8 cellular contexts compared by ENCODE assay signal in the genomic region with DNA sequence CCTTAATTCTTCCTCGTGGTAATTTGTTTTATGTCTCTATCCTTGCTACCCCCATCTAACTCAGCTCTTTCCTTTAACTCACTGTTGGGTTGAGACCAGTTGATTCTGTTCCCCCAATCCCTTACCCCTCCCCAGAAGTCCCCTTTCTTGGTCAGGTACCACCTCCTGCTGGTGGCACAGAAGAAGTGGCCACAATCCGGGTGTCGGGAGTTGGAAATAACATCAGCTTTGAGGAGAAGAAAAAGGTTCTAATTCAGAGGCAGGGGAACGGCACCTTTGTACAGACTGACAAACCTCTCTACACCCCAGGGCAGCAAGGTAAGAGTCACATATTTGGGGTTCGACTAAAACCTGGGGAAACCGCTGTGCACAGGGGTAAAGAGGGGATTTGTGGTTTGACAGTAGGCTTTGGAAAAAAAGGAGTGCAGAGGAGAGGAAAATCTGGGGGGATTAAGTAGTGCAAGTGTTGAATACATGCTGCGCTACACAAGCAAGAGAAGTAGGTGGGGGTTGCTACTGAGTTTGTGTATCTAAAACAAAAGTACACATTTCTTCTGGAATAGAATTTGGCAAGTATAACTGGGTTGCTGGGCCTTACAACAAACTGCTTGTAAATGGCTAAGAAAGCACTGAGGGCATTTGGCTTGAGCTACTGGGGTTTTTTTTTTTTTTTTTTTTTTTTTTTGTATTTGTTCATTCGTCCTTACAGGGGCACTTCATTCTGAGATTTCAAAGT. TPM values are rescaled to one million over a fixed set of nuclear protein-coding genes. Genes with fewer than 3 reads are reported as not detected.
DNase-seq lines count a peak whose midpoint lies in the region; ATAC-seq and TF ChIP-seq lines count a peak whose summit lies in the region.

No MANE protein-coding gene starts in this region.

- 7 to 24% methylated on average over 3 to 6 of the region's 8 CpGs for WGBS in gastroesophageal sphincter (ENCODE audit: low coverage in 1 of 2), 2 donors
- 41 to 60% methylated on average over 8 of the region's 8 CpGs for WGBS in sigmoid colon, 2 donors

- H3K27me3 ChIP-seq in gastroesophageal sphincter (no peaks in the 10 kb centered on the region), sigmoid colon (no peaks in the 10 kb centered on the region)

- intact Hi-C loops in sigmoid colon (cut with DNase I) = loop anchor here (1.0 kb wide), 1 partner anchor 141 kb away; no protein-coding TSS in a partner anchor

- no peak overlapping the region for H3K4me3 Mint-ChIP-seq in activated naive CD8-positive, alpha-beta T cell treated with anti-CD3 and anti-CD28 coated beads for 36 hours

- H3K9me3 Mint-ChIP-seq in activated naive CD8-positive, alpha-beta T cell treated with anti-CD3 and anti-CD28 coated beads for 36 hours = peaks cover 6% of the 10 kb centered on the region

- TF ChIP-seq CTCF in GM12875 (IDR thresholded peaks at IDR 0.05; ENCODE audit: borderline replicate concordance, insufficient read depth, low read depth, low read length) (peak; percentile 45; the same call in 1 of the 2 replicates), gastroesophageal sphincter (IDR thresholded peaks at IDR 0.05) (peak; percentile 44 to 75 (median 70)), sigmoid colon (IDR thresholded peaks at IDR 0.05) (peak; percentile 51 to 83 (median 62))

- peaks cover 4% of the 10 kb centered on the region for H3K4me1 Mint-ChIP-seq in activated naive CD8-positive, alpha-beta T cell treated with anti-CD3 and anti-CD28 coated beads for 36 hours

- H3K36me3 ChIP-seq in gastroesophageal sphincter = no peaks in the 10 kb centered on the region
- H3K36me3 ChIP-seq in sigmoid colon = no peaks in the 10 kb centered on the region

- peak; percentile 60 for ATAC-seq in gastroesophageal sphincter

- no peak for TF ChIP-seq EP300 in gastroesophageal sphincter (IDR thresholded peaks at IDR 0.05)
- no peak for TF ChIP-seq EP300 in sigmoid colon (IDR thresholded peaks at IDR 0.05)

- DNase-seq in SK-MEL-5 (ENCODE audit: low read depth, low spot score) (peak; percentile 79), sigmoid colon (no peak), NCI-H2029 (lab: John Stamatoyannopoulos, UW) (no peak), DMS114 treated with DMSO at 0.1 percent for 48 hours (lab: John Stamatoyannopoulos, UW; ENCODE audit: unreplicated experiment) (no peak), SW480 (ENCODE audit: low spot score) (no peak)
- DNase-seq in activated naive CD8-positive, alpha-beta T cell treated with anti-CD3 and anti-CD28 coated beads for 36 hours = no peak

- H3K4me1 ChIP-seq in gastroesophageal sphincter = peaks cover 0 to 8% (median 0%) of the 10 kb centered on the region in 3 donors
- peaks cover 0 to 12% (median 4%) of the 10 kb centered on the region in 4 donors for H3K4me1 ChIP-seq in sigmoid colon

- in situ Hi-C loops in SK-MEL-5 (cut with HindIII; ENCODE audit: low pct_unique_long_range_greater_than_20kb, low sequenced_read_pairs) = no loop called here

- H3K9me3 ChIP-seq in gastroesophageal sphincter (no peaks in the 10 kb centered on the region), sigmoid colon (no peaks in the 10 kb centered on the region)

- TF ChIP-seq POLR2A in gastroesophageal sphincter (IDR thresholded peaks at IDR 0.05) (no peak), sigmoid colon (IDR thresholded peaks at IDR 0.05) (no peak)

- H3K4me3 ChIP-seq in GM12875 (ENCODE audit: low read depth, low read length) (no peak overlapping the region), gastroesophageal sphincter (no peak overlapping the region), sigmoid colon (no peak overlapping the region)

- H3K36me3 Mint-ChIP-seq in activated naive CD8-positive, alpha-beta T cell treated with anti-CD3 and anti-CD28 coated beads for 36 hours = no peaks in the 10 kb centered on the region

- peaks cover 6% of the 10 kb centered on the region for H3K27me3 Mint-ChIP-seq in activated naive CD8-positive, alpha-beta T cell treated with anti-CD3 and anti-CD28 coated beads for 36 hours

- H3K27ac ChIP-seq in gastroesophageal sphincter (no peak overlapping the region), sigmoid colon (peak overlapping the region in 1 of 4 donors; percentile 4)

- H3K27ac Mint-ChIP-seq in activated naive CD8-positive, alpha-beta T cell treated with anti-CD3 and anti-CD28 coated beads for 36 hours = no peak overlapping the region

RNA-seq across cellular contexts. Expression of a gene that starts 1.3 kb away (rescaled TPM):
- 0.32 TPM in 2 replicates for total RNA-seq in SK-MEL-5 (2014; rRNA removed; shearing (Covaris generic))
- polyA plus RNA-seq in SK-MEL-5 (2015; cell fraction: cytosol; rRNA removed) = 0.12 and 0.16 TPM in 2 replicates
- polyA plus RNA-seq in SK-MEL-5 (2015; cell fraction: nucleus; rRNA removed) = 0.39 and 1.1 TPM in 2 replicates
- total RNA-seq in gastroesophageal sphincter (10 to 100 TPM in 1 of 4 donors, 1 to 10 TPM in 2, under 1 TPM in 1; 0.40 to 17.1 (median 2.4) TPM), sigmoid colon (not detected)
- under 1 TPM in 2 of 3 donors, not detected in 1; 0.06 to 0.60 TPM for polyA plus RNA-seq in sigmoid colon
- total RNA-seq in activated naive CD8-positive, alpha-beta T cell treated with anti-CD3 and anti-CD28 coated beads for 36 hours = not detected
